8 cellular contexts compared by ENCODE assay signal in genomic region chr9:121298689-121299112, GRCh38. TPM values are rescaled to one million over a fixed set of nuclear protein-coding genes. Genes with fewer than 3 reads are reported as not detected.
DNase-seq lines count a peak whose midpoint lies in the region; ATAC-seq and TF ChIP-seq lines count a peak whose summit lies in the region.

No MANE protein-coding gene starts in this region.

- H3K4me1 Mint-ChIP-seq in T-helper 2 cell treated with Interferon-gamma antibody and Interleukin-4, amounts not matched to agents 5 μg/mL and 100 μg/mL, for 36 hours (ENCODE audit: low read depth), result peaks cover 9% of the 10 kb centered on the region

- 13 to 19% methylated on average over 1 of the region's 1 CpG for WGBS in lower leg skin, 2 donors
- 9 to 17% methylated on average over 1 of the region's 1 CpG for WGBS in testis, 2 donors

- H3K27ac ChIP-seq in testis, result peak overlapping the region; percentile 78 to 87

- peak overlapping the region; percentile 33 for H3K4me3 Mint-ChIP-seq in T-helper 2 cell treated with Interferon-gamma antibody and Interleukin-4, amounts not matched to agents 5 μg/mL and 100 μg/mL, for 36 hours

- no peak for ATAC-seq in HG03442 (IDR thresholded peaks at IDR 0.05; ENCODE audit: unreplicated experiment)

- TF ChIP-seq POLR2A in lower leg skin (IDR thresholded peaks at IDR 0.05), result no peak
- TF ChIP-seq POLR2A in testis (IDR thresholded peaks at IDR 0.05), result no peak

- H3K27ac Mint-ChIP-seq in T-helper 2 cell treated with Interferon-gamma antibody and Interleukin-4, amounts not matched to agents 5 μg/mL and 100 μg/mL, for 36 hours, result no peak overlapping the region

- no peaks in the 10 kb centered on the region for H3K9me3 Mint-ChIP-seq in T-helper 2 cell treated with Interferon-gamma antibody and Interleukin-4, amounts not matched to agents 5 μg/mL and 100 μg/mL, for 36 hours

- intact Hi-C loops in lower leg skin (cut with DNase I; ENCODE audit: low total_unique reads) (no loop called here), testis (cut with DNase I; ENCODE audit: low total_unique reads) (no loop called here)

- H3K4me3 ChIP-seq in lower leg skin (ENCODE audit: low read depth, poor library complexity, severe bottlenecking) (no peak overlapping the region), testis (no peak overlapping the region)

- TF ChIP-seq CTCF in lower leg skin (IDR thresholded peaks at IDR 0.05) (no peak), testis (IDR thresholded peaks at IDR 0.05) (no peak)

- peaks cover 25% of the 10 kb centered on the region for H3K27me3 Mint-ChIP-seq in T-helper 2 cell treated with Interferon-gamma antibody and Interleukin-4, amounts not matched to agents 5 μg/mL and 100 μg/mL, for 36 hours (ENCODE audit: low read depth)

- no peaks in the 10 kb centered on the region for H3K9me3 ChIP-seq in testis

- no peaks in the 10 kb centered on the region for H3K27me3 ChIP-seq in testis

- H3K4me1 ChIP-seq in testis, result peaks cover 62% of the 10 kb centered on the region

- H3K36me3 Mint-ChIP-seq in T-helper 2 cell treated with Interferon-gamma antibody and Interleukin-4, amounts not matched to agents 5 μg/mL and 100 μg/mL, for 36 hours (ENCODE audit: low read depth), result no peaks in the 10 kb centered on the region

- no peaks in the 10 kb centered on the region for H3K36me3 ChIP-seq in testis (ENCODE audit: low read depth, missing control alignments)

- DNase-seq in T-helper 2 cell treated with Interferon-gamma antibody and Interleukin-4, amounts not matched to agents 5 μg/mL and 100 μg/mL, for 36 hours (ENCODE audit: low spot score), result no peak
- no peak for DNase-seq in T-helper 2 cell
- peak; percentile 48 for DNase-seq in cerebellar cortex (ENCODE audit: low spot score)
- DNase-seq in lower leg skin (ENCODE audit: low spot score in 2 of 2), result peak; percentile 54 to 83
- no peak for DNase-seq in testis
- no peak for DNase-seq in NCI-H1092 treated with DMSO at 0.1 percent for 48 hours (lab: John Stamatoyannopoulos, UW)
- no peak for DNase-seq in ureter (ENCODE audit: low spot score)

RNA-seq across cellular contexts. Expression of gene GSN, which starts 30.7 kb away (rescaled TPM):
- total RNA-seq in lower leg skin (1,000 to 10,000 TPM in 2 of 4 donors, 100 to 1,000 TPM in 2; 835 to 2,031 (median 1,042) TPM), testis (100 to 1,000 TPM; 206 to 356 TPM), ureter (510 TPM)
- 392 TPM for polyA plus RNA-seq in testis (ENCODE audit: insufficient read depth, low read depth, low replicate concordance)

Comparison
In these comparisons a context has a peak if more than half of its experiments do, and no peak if none do; other contexts are left out.
1. DNase-seq: peak in cerebellar cortex (single experiment) and lower leg skin (2 of 2); none in T-helper 2 cell treated with Interferon-gamma antibody and Interleukin-4, amounts not matched to agents 5 μg/mL and 100 μg/mL, for 36 hours (single experiment), T-helper 2 cell (0 of 5), testis (single experiment), NCI-H1092 treated with DMSO at 0.1 percent for 48 hours (single experiment) and ureter (single experiment).